Comparison of ENCODE assay signal across 8 cellular contexts in genomic region chr9:92294297-92294676, GRCh38. TPM values are rescaled to one million over a fixed set of nuclear protein-coding genes. Genes with fewer than 3 reads are reported as not detected.
DNase-seq lines count a peak whose midpoint lies in the region; ATAC-seq and TF ChIP-seq lines count a peak whose summit lies in the region.

No MANE protein-coding gene starts in this region.

- 45% methylated on average over 13 of the region's 13 CpGs for WGBS in hepatocyte (ENCODE audit: low lambda C conversion rate, missing lambda C conversion rate)

- H3K4me1 ChIP-seq in hepatocyte (ENCODE audit: insufficient read depth): peaks cover 25% of the 10 kb centered on the region

- peaks cover 41% of the 10 kb centered on the region for H3K79me2 ChIP-seq in hepatocyte

- H2AFZ ChIP-seq in hepatocyte: peak overlapping the region; percentile 91

- peak overlapping the region; percentile 86 for H3K27ac ChIP-seq in hepatocyte

- peak overlapping the region; percentile 27 for H3K4me3 ChIP-seq in hepatocyte
- peak overlapping the region; percentile 71 for H3K4me3 ChIP-seq in skeletal muscle cell (ENCODE audit: low read depth, low read length)

- H3K9me2 ChIP-seq in hepatocyte (replicated peaks; ENCODE audit: insufficient read depth): no peaks in the 10 kb centered on the region

- no peak for TF ChIP-seq CTCF in hepatocyte (IDR thresholded peaks at IDR 0.05; ENCODE audit: poor library complexity)

- peak overlapping the region; percentile 84 for H3K4me2 ChIP-seq in hepatocyte

- DNase-seq in DMS53 (lab: John Stamatoyannopoulos, UW) (peak; percentile 54), LHCN-M2 (ENCODE audit: low read depth) (peak; percentile 28), hepatocyte (ENCODE audit: low spot score) (peak; percentile 14), skeletal muscle cell (ENCODE audit: low read depth) (no peak), inferior parietal cortex (ENCODE audit: extremely low spot score) (no peak), posterior vena cava (ENCODE audit: low spot score) (no peak)
- DNase-seq in activated naive CD4-positive, alpha-beta T cell treated with anti-CD3 and anti-CD28 coated beads, Interleukin-2, amount 50 U/mL, for 16 hours: peak; percentile 13

- H3K27me3 ChIP-seq in hepatocyte: no peaks in the 10 kb centered on the region

- no peaks in the 10 kb centered on the region for H4K20me1 ChIP-seq in hepatocyte (ENCODE audit: insufficient read depth, poor library complexity, severe bottlenecking)

- H3K36me3 ChIP-seq in hepatocyte (replicated peaks; ENCODE audit: insufficient read depth, low read depth): no peaks in the 10 kb centered on the region

- no peak for ATAC-seq in HG02610 (IDR thresholded peaks at IDR 0.05; ENCODE audit: unreplicated experiment)

- H3K9me3 ChIP-seq in hepatocyte (ENCODE audit: low read depth): no peaks in the 10 kb centered on the region

- intact Hi-C loops in posterior vena cava (cut with DNase I): no loop called here

RNA-seq across cellular contexts. Expression of gene IARS1, which starts 0.8 kb away (rescaled TPM):
- 179 and 183 TPM in 2 replicates for total RNA-seq in LHCN-M2 (2014; rRNA removed)
- polyA plus RNA-seq in LHCN-M2 (2012): 58.7 TPM
- total RNA-seq in hepatocyte: 158 and 180 TPM in 2 replicates
- polyA plus RNA-seq in hepatocyte: 74.4 and 76.7 TPM in 2 replicates
- total RNA-seq in posterior vena cava: 10 to 100 TPM; 82.6 to 87.1 TPM

RNA-seq across cellular contexts. Expression of gene NOL8, which starts 30.9 kb away (rescaled TPM):
- total RNA-seq in LHCN-M2 (2014; rRNA removed) (25.5 and 27.3 TPM in 2 replicates), hepatocyte (17.3 and 28.9 TPM in 2 replicates), posterior vena cava (10 to 100 TPM; 24.0 to 30.6 TPM)
- 7.5 TPM for polyA plus RNA-seq in LHCN-M2 (2012)
- polyA plus RNA-seq in hepatocyte: 17.5 and 25.6 TPM in 2 replicates

RNA-seq across cellular contexts. Expression of gene CENPP, which starts 31.5 kb away (rescaled TPM):
- total RNA-seq in LHCN-M2 (2014; rRNA removed) (12.0 and 14.6 TPM in 2 replicates), hepatocyte (2.0 and 5.9 TPM in 2 replicates), posterior vena cava (1 to 10 TPM; 3.5 to 4.5 TPM)
- polyA plus RNA-seq in LHCN-M2 (2012): 2.5 TPM
- 2.8 and 5.1 TPM in 2 replicates for polyA plus RNA-seq in hepatocyte

Comparison
In these comparisons a context has a peak if more than half of its experiments do, and no peak if none do; other contexts are left out.
1. DNase-seq: peak in DMS53 (single experiment), LHCN-M2 (single experiment), activated naive CD4-positive, alpha-beta T cell treated with anti-CD3 and anti-CD28 coated beads, Interleukin-2, amount 50 U/mL, for 16 hours (single experiment) and hepatocyte (single experiment); none in skeletal muscle cell (single experiment), inferior parietal cortex (single experiment) and posterior vena cava (single experiment).